Comparison of ENCODE assay signal across 31 cellular contexts in genomic region chr17:40651939-40652338, GRCh38. TPM values are rescaled to one million over a fixed set of nuclear protein-coding genes. Genes with fewer than 3 reads are reported as not detected.
"Had no signal": no experiment of that assay in that cellular context is flagged by ENCODE, and none has a peak within 500 bp of the region (broad histone marks: within the 10 kb centered on the region; RNA-seq: fewer than 3 reads in every experiment).

No MANE protein-coding gene starts in this region.

- ATAC-seq: effector memory CD8-positive, alpha-beta T cell; esophagus mucosa; gastrocnemius medialis; heart right ventricle; left cardiac atrium; left lung; left ventricle myocardium superior; lower lobe of right lung; mucosa of descending colon had no signal

- H3K36me3 ChIP-seq: colonic mucosa, esophagus squamous epithelium, gastrocnemius medialis, heart right ventricle, left lung, lower lobe of right lung had no signal

- H3K27me3 ChIP-seq: esophagus squamous epithelium, gastrocnemius medialis, left lung had no signal

- FAIRE-seq: endometrium, islet of Langerhans, keratinocyte had no signal

- H3K27ac ChIP-seq: colonic mucosa, epithelial cell of prostate, esophagus squamous epithelium, gastrocnemius medialis, heart right ventricle, left lung, lower lobe of right lung had no signal

- DNase-seq: colonic mucosa; cortex of kidney; effector CD8-positive, alpha-beta T cell; effector memory CD8-positive, alpha-beta T cell; endodermal cell; esophagus squamous epithelium; foreskin fibroblast; foreskin melanocyte; gastrocnemius medialis; glutamatergic neuron; head of caudate nucleus; heart right ventricle; hippocampal formation; left cardiac atrium; left lung; left ventricle myocardium superior; lower lobe of right lung; mucosa of descending colon had no signal

- H3K9me3 ChIP-seq: colonic mucosa, esophagus squamous epithelium, gastrocnemius medialis, heart right ventricle, left lung, lower lobe of right lung, mucosa of descending colon had no signal

- H3K4me3 ChIP-seq: colonic mucosa, esophagus squamous epithelium, gastrocnemius medialis, heart right ventricle, left lung, lower lobe of right lung, mucosa of descending colon had no signal

RNA-seq across cellular contexts. Expression of gene KRT222, which starts 13.0 kb away (rescaled TPM):
- total RNA-seq: gastrocnemius medialis, glomerular endothelial cell, kidney epithelial cell, left ventricle myocardium superior, lung microvascular endothelial cell, mesothelial cell of epicardium, myocyte had no signal

RNA-seq across cellular contexts. Expression of gene KRT24, which starts 51.6 kb away (rescaled TPM):
- total RNA-seq: dermis microvascular lymphatic vessel endothelial cell, endodermal cell, gastrocnemius medialis, glomerular endothelial cell, heart right ventricle, kidney epithelial cell, left cardiac atrium, left lung, left ventricle myocardium superior, lower leg skin, lower lobe of right lung, lung microvascular endothelial cell, mesenteric fat pad, mesothelial cell of epicardium, myocyte had no signal
- polyA plus RNA-seq: heart right ventricle had no signal
